ENCODE assay signal across 8 cellular contexts in the genomic region with DNA sequence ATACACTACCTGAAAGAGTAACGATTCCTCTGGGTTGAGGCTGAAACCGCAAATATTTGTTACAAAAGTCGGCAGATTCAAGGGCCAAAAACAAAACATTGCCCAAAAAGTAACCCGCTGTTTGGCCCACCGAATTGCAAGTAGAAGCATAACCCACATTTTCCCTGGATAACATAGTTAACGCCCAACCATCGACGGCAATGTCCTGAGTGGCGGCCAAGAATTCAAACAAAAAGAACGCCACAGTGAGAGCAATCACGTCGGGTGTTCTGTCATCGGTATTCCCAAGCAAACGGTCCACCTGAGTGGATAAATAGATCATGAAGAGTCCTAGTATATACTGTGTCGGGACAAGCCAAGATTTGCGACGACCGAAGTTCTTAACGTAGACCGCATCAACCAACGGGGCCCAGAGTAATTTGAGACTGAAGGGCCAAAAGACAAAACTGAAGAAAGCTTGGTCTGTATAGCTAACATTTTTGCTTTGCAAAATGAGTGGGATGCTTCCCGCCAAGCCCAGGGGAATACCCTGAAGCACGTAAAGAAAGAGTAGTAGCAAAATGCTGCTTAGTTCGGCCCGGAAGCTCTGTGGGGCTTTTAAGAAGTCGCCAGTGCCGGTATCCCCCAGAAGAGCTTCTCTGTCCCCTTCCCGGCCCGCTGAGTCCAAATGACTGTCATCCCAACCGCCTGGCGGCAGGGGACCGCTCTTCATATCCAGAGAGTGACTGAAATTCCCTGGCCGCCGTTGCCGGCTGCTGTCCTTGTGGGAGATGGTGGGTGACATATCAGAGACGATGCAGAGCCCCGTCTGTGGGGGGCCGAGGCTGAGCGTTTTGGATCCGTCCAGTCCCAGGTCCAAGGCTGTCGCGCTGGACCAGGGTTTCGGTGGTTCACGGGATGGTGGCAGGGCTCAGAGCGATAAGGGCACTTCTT. TPM values are rescaled to one million over a fixed set of nuclear protein-coding genes. Genes with fewer than 3 reads are reported as not detected.
DNase-seq lines count a peak whose midpoint lies in the region; ATAC-seq, FAIRE-seq and TF ChIP-seq lines count a peak whose summit lies in the region.

No MANE protein-coding gene starts in this region.

- H3K4me1 ChIP-seq in right lobe of liver = peaks cover 0 to 35% (median 6%) of the 10 kb centered on the region in 4 donors

- peaks cover 19% of the 10 kb centered on the region for H3K36me3 Mint-ChIP-seq in central memory CD8-positive, alpha-beta T cell (ENCODE audit: insufficient read depth)

- peak overlapping the region; percentile 99 for H3K27ac Mint-ChIP-seq in central memory CD8-positive, alpha-beta T cell (ENCODE audit: low read depth)

- H3K36me3 ChIP-seq in right lobe of liver = no peaks in the 10 kb centered on the region

- H3K9me3 Mint-ChIP-seq in central memory CD8-positive, alpha-beta T cell = no peaks in the 10 kb centered on the region

- WGBS in right lobe of liver (ENCODE audit: insufficient coverage, low coverage, low lambda C conversion rate, missing lambda C conversion rate) = 1% methylated on average over 27 of the region's 45 CpGs

- ATAC-seq in HG03064 (IDR thresholded peaks at IDR 0.05; ENCODE audit: low read depth, unreplicated experiment) (peak; percentile 7), right lobe of liver (peak in 3 of 4 donors; percentile 0 to 4 (median 1))
- ATAC-seq in central memory CD8-positive, alpha-beta T cell (replicated peaks; ENCODE audit: extremely low read depth, poor library complexity, severe bottlenecking) = peak; percentile 0

- H3K4me1 Mint-ChIP-seq in central memory CD8-positive, alpha-beta T cell = peaks cover 34% of the 10 kb centered on the region

- H3K4me3 Mint-ChIP-seq in central memory CD8-positive, alpha-beta T cell = peak overlapping the region; percentile 95

- TF ChIP-seq POLR2A in right lobe of liver (IDR thresholded peaks at IDR 0.05) (no peak), H54 (IDR thresholded peaks at IDR 0.05; ENCODE audit: low read depth, low read length) (no peak)

- H3K27me3 Mint-ChIP-seq in central memory CD8-positive, alpha-beta T cell = no peaks in the 10 kb centered on the region

- H3K27ac ChIP-seq in right lobe of liver = peak overlapping the region; percentile 92 to 98 (median 97)

- no peaks in the 10 kb centered on the region for H3K9me3 ChIP-seq in right lobe of liver

- no peak for FAIRE-seq in H54 (lab: Jason Lieb, UNC)

- H3K4me3 ChIP-seq in right lobe of liver = peak overlapping the region; percentile 86 to 95 (median 93)

- H3K27me3 ChIP-seq in right lobe of liver = no peaks in the 10 kb centered on the region

- TF ChIP-seq CTCF in right lobe of liver (IDR thresholded peaks at IDR 0.05) = peak in 1 of 4 donors; percentile 15

- intact Hi-C loops in right lobe of liver (cut with DNase I) = no loop called here

- DNase-seq in SIG-M5 treated with dmso at 0.1 percent for 504 hours (lab: John Stamatoyannopoulos, UW; ENCODE audit: unreplicated experiment) (peak; percentile 46), SIG-M5 (lab: John Stamatoyannopoulos, UW) (no peak), SW480 (ENCODE audit: low spot score) (peak; percentile 54), right lobe of liver (peak in 2 of 3 donors; percentile 40 to 72), H54 (ENCODE audit: insufficient read length, low spot score) (no peak)
- no peak for DNase-seq in central memory CD8-positive, alpha-beta T cell (ENCODE audit: low spot score in 2 of 2)
- peak; percentile 11 for DNase-seq in stimulated activated CD8-positive, alpha-beta memory T cell treated with anti-CD3 and anti-CD28 coated beads, Interleukin-12 subunit alpha, Interleukin-12 subunit beta, amount 100 ng/mL, for 4 hours (ENCODE audit: low read depth)

RNA-seq across cellular contexts. Expression of a gene that starts 0.7 kb away (rescaled TPM):
- 10 to 100 TPM; 31.9 to 43.1 (median 34.2) TPM for total RNA-seq in right lobe of liver

RNA-seq across cellular contexts. Expression of a gene that starts 17.0 kb away (rescaled TPM):
- 10 to 100 TPM; 13.3 to 24.3 (median 20.4) TPM for total RNA-seq in right lobe of liver

RNA-seq across cellular contexts. Expression of a gene that starts 47.4 kb away (rescaled TPM):
- total RNA-seq in right lobe of liver = 1 to 10 TPM; 1.3 to 1.9 (median 1.5) TPM

Comparison
In these comparisons a context has a peak if more than half of its experiments do, and no peak if none do; other contexts are left out.
1. DNase-seq: peak in SIG-M5 treated with dmso at 0.1 percent for 504 hours (single experiment), SW480 (single experiment), right lobe of liver (2 of 3) and stimulated activated CD8-positive, alpha-beta memory T cell treated with anti-CD3 and anti-CD28 coated beads, Interleukin-12 subunit alpha, Interleukin-12 subunit beta, amount 100 ng/mL, for 4 hours (single experiment); none in SIG-M5 (single experiment), central memory CD8-positive, alpha-beta T cell (0 of 2) and H54 (single experiment).
2. Peak in every context shown above with its lines, with median percentiles within 50 percentile points of each other: ATAC-seq.